Comparison of ENCODE assay signal across 18 cellular contexts in the genomic region with DNA sequence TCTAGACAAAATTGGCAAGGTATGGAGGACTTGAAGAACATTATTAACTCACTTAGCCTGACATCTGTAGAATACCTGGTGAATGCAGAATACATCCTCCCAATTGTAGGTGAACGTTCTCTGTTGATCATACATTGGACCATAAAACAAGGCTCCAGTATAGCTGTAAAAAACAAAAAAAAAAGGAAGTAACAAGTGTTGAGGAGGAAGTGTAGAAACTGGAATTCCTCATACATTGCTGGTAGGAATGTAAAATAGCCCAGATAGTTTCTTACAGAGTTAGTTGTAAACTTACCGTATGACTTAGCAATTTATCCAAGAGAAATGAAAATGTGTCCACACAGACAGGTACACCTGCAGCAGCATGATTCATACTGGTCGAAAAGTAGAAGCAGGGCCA. TPM values are rescaled to one million over a fixed set of nuclear protein-coding genes. Genes with fewer than 3 reads are reported as not detected.
DNase-seq lines count a peak whose midpoint lies in the region; ATAC-seq and TF ChIP-seq lines count a peak whose summit lies in the region.
"Had no signal": no experiment of that assay in that cellular context is flagged by ENCODE, and none has a peak within 500 bp of the region (broad histone marks: within the 10 kb centered on the region; RNA-seq: fewer than 3 reads in every experiment).

No MANE protein-coding gene starts in this region.

- H3K27ac Mint-ChIP-seq in CD4-positive, alpha-beta T cell, result peak overlapping the region; percentile 23
- H3K27ac Mint-ChIP-seq in activated B cell treated with CpG ODN at 0.5 μM for 24 hours, result peak overlapping the region; percentile 79
- peak overlapping the region; percentile 59 for H3K27ac Mint-ChIP-seq in neural crest cell (ENCODE audit: unreplicated experiment)
- H3K27ac Mint-ChIP-seq: endodermal cell, HFFc6, mesothelial cell of epicardium had no signal

- peaks cover 18% of the 10 kb centered on the region for H3K9me3 ChIP-seq in CD4-positive, alpha-beta T cell (ENCODE audit: control insufficient read depth, low read length)

- peaks cover 8% of the 10 kb centered on the region for H3K9me3 Mint-ChIP-seq in CD4-positive, alpha-beta T cell
- H3K9me3 Mint-ChIP-seq in activated B cell treated with CpG ODN at 0.5 μM for 24 hours (peaks cover 16% of the 10 kb centered on the region), neural crest cell (peaks cover 20% of the 10 kb centered on the region)

- peaks cover 58% of the 10 kb centered on the region for H3K4me1 Mint-ChIP-seq in CD4-positive, alpha-beta T cell (ENCODE audit: low read depth)
- peaks cover 63% of the 10 kb centered on the region for H3K4me1 Mint-ChIP-seq in activated B cell treated with CpG ODN at 0.5 μM for 24 hours
- peaks cover 8% of the 10 kb centered on the region for H3K4me1 Mint-ChIP-seq in neural crest cell

- peaks cover 77% of the 10 kb centered on the region for H3K36me3 Mint-ChIP-seq in CD4-positive, alpha-beta T cell (ENCODE audit: low read depth)
- H3K36me3 Mint-ChIP-seq in activated B cell treated with CpG ODN at 0.5 μM for 24 hours (ENCODE audit: low read depth), result peaks cover 51% of the 10 kb centered on the region
- peaks cover 43% of the 10 kb centered on the region for H3K36me3 Mint-ChIP-seq in neural crest cell (ENCODE audit: low read depth)

- H3K27me3 Mint-ChIP-seq in CD4-positive, alpha-beta T cell, result no peaks in the 10 kb centered on the region
- H3K27me3 Mint-ChIP-seq in activated B cell treated with CpG ODN at 0.5 μM for 24 hours, result no peaks in the 10 kb centered on the region
- H3K27me3 Mint-ChIP-seq in neural crest cell (ENCODE audit: low read depth), result no peaks in the 10 kb centered on the region

- in situ Hi-C loops in KBM-7 (cut with MboI; ENCODE audit: low pct_unique_long_range_greater_than_20kb, low sequenced_read_pairs), result no loop called here

- CTCF ChIA-PET in CD4-positive, alpha-beta T cell (lab: Charles Lee), result no interaction called here
- CTCF ChIA-PET in activated B cell treated with CpG ODN at 0.5 μM for 24 hours (lab: Charles Lee), result no interaction called here

- no peak overlapping the region for H3K4me3 Mint-ChIP-seq in CD4-positive, alpha-beta T cell
- H3K4me3 Mint-ChIP-seq in activated B cell treated with CpG ODN at 0.5 μM for 24 hours (peak overlapping the region; percentile 42), neural crest cell (no peak overlapping the region)
- H3K4me3 Mint-ChIP-seq: endodermal cell, HFFc6, mesothelial cell of epicardium had no signal

- ATAC-seq in CD4-positive, alpha-beta T cell (ENCODE audit: poor library complexity), result no peak
- no peak for ATAC-seq in activated B cell treated with CpG ODN at 0.5 μM for 24 hours (ENCODE audit: low read depth)
- ATAC-seq in GM21528 (IDR thresholded peaks at IDR 0.05; ENCODE audit: low FRiP score, unreplicated experiment), result no peak
- no peak for ATAC-seq in GM21737 (IDR thresholded peaks at IDR 0.05; ENCODE audit: unreplicated experiment)
- ATAC-seq: HepG2 had no signal

- intact Hi-C loops in CD4-positive, alpha-beta T cell (cut with DNase I, micrococcal nuclease), result no loop called here
- intact Hi-C loops in activated B cell treated with CpG ODN at 0.5 μM for 24 hours (cut with micrococcal nuclease), result no loop called here

- no peaks in the 10 kb centered on the region for H3K27me3 ChIP-seq in CD4-positive, alpha-beta T cell (ENCODE audit: control insufficient read depth, insufficient read depth, low read length)

- TF ChIP-seq CTCF in CD4-positive, alpha-beta T cell (IDR thresholded peaks at IDR 0.05), result no peak
- TF ChIP-seq CTCF in activated B cell treated with CpG ODN at 0.5 μM for 24 hours (IDR thresholded peaks at IDR 0.05) (no peak), neural crest cell (conservative IDR thresholded peaks at IDR 0.05) (no peak)

- no peak for DNase-seq in CD4-positive, alpha-beta T cell
- DNase-seq in KBM-7 (peak; percentile 39), activated B cell treated with CpG ODN at 0.5 μM for 24 hours (no peak), neural crest cell (ENCODE audit: low read depth, low spot score) (no peak), NCI-H748 treated with DMSO at 0.1 percent for 48 hours (lab: John Stamatoyannopoulos, UW) (no peak)
- DNase-seq: activated CD4-positive, alpha-beta T cell treated with anti-CD3 and anti-CD28 coated beads for 1 hour; activated T-cell treated with anti-CD3 and anti-CD28 coated beads for 4 hours; endodermal cell; HFFc6; hypothalamus; NCI-H1092 treated with DMSO at 0.1 percent for 48 hours; NCI-H69; RPMI8226; stimulated activated CD4-positive, alpha-beta T cell treated with anti-CD3 and anti-CD28 coated beads, Interleukin-4, amount 100 ng/mL, for 1 hour had no signal

- POLR2A ChIA-PET in CD4-positive, alpha-beta T cell (lab: Charles Lee), result interaction anchor here (1.4 kb wide), 1 partner anchor 10 kb away, joined by 3 read pairs; no protein-coding TSS in a partner anchor
- POLR2A ChIA-PET in activated B cell treated with CpG ODN at 0.5 μM for 24 hours (lab: Charles Lee), result no interaction called here

- no peak overlapping the region for H3K27ac ChIP-seq in CD4-positive, alpha-beta T cell (ENCODE audit: low read depth, low read length)

RNA-seq across cellular contexts. Expression of gene TSSK6, which starts 44.8 kb away (rescaled TPM):
- 1 to 10 TPM; 3.4 to 5.5 TPM for total RNA-seq in CD4-positive, alpha-beta T cell
- total RNA-seq in activated B cell treated with CpG ODN at 0.5 μM for 24 hours (4.0 and 4.3 TPM in 2 replicates), neural crest cell (2.7 and 2.9 TPM in 2 replicates)

RNA-seq across cellular contexts. Expression of gene NDUFA13, which starts 45.4 kb away (rescaled TPM):
- total RNA-seq in CD4-positive, alpha-beta T cell, result 100 to 1,000 TPM; 145 to 156 TPM
- total RNA-seq in activated B cell treated with CpG ODN at 0.5 μM for 24 hours (294 and 317 TPM in 2 replicates), neural crest cell (371 and 389 TPM in 2 replicates)

RNA-seq across cellular contexts. Expression of gene YJEFN3, which starts 58.1 kb away (rescaled TPM):
- 1 to 10 TPM; 3.7 to 4.4 TPM for total RNA-seq in CD4-positive, alpha-beta T cell
- total RNA-seq in activated B cell treated with CpG ODN at 0.5 μM for 24 hours (7.8 and 9.1 TPM in 2 replicates), neural crest cell (15.0 and 18.1 TPM in 2 replicates)

Comparison
In these comparisons a context has a peak if more than half of its experiments do, and no peak if none do; other contexts are left out.
1. H3K27ac Mint-ChIP-seq: peak in every context shown above with its lines; median percentile 79 in activated B cell treated with CpG ODN at 0.5 μM for 24 hours; 59 in neural crest cell; 23 in CD4-positive, alpha-beta T cell.